ENCODE assay signal across 1 cellular context in genomic region chr2:32591669-32592463, GRCh38.
TF ChIP-seq lines count a peak whose summit lies in the region.

No MANE protein-coding gene starts in this region.

TF ChIP-seq in HepG2, 621 proteins besides CTCF, POLR2A, EP300 and RAD21 (continued from another document):
- TF ChIP-seq DMTF1 (CRISPR knock-in tag; IDR thresholded peaks at IDR 0.05) (no peak), ZNF775 (CRISPR knock-in tag; IDR thresholded peaks at IDR 0.05; ENCODE audit: borderline replicate concordance) (no peak), TBL1XR1 (IDR thresholded peaks at IDR 0.05; ENCODE audit: borderline replicate concordance, low read length, partially characterized antibody) (no peak), ZNF512 (CRISPR knock-in tag; IDR thresholded peaks at IDR 0.05) (no peak), RORA (CRISPR knock-in tag; IDR thresholded peaks at IDR 0.05) (no peak)
TF ChIP-seq in HepG2: peak in this region for 0.
